1 cellular context compared by ENCODE assay signal in the genomic region with DNA sequence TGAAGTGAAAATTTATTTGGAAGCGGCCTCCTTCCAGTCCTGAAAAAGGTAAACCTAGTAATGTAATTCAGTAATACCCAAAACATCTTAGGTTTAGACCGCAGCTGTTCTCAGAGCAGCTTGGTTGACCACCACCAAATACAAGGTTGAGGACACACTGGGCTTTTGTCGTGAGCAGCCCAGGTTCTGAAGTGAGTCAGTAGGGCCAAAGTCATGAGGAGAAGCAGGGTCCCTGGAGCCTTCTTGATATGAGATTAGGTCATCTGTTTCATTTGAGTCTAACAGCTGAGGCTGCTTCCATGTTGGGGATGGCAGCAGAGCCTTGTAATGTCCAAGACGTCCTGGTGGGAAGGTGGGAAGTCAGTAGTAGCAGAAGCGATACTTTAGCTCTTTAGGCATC.
TF ChIP-seq lines count a peak whose summit lies in the region.

No MANE protein-coding gene starts in this region.

TF ChIP-seq in HepG2, 621 proteins besides CTCF, POLR2A, EP300 and RAD21:
- TF ChIP-seq GFI1 (CRISPR knock-in tag; IDR thresholded peaks at IDR 0.05; ENCODE audit: borderline replicate concordance), result no peak
- TF ChIP-seq KLF16 (CRISPR knock-in tag; IDR thresholded peaks at IDR 0.05), result no peak
- TF ChIP-seq ZC3H13 (CRISPR knock-in tag; IDR thresholded peaks at IDR 0.05), result 0 out of 2 replicates have a peak, but pooled peaks have one; percentile 36
